ENCODE assay signal across 3 cellular contexts in genomic region chr18:26479686-26480079, GRCh38.
A peak's percentile ranks its signal among the peaks of the same experiment; 100 is the strongest.
TF ChIP-seq lines count a peak whose summit lies in the region.

No MANE protein-coding gene starts in this region.

TF ChIP-seq in A549, 52 proteins besides CTCF, POLR2A, EP300 and RAD21 (continued from another document):
- TF ChIP-seq ATOH8 (CRISPR knock-in tag; IDR thresholded peaks at IDR 0.05; ENCODE audit: low read depth) (0 out of 2 replicates have a peak, but pooled peaks have one; percentile 55), ZC3H11A (IDR thresholded peaks at IDR 0.05) (no peak), ZNF302 (CRISPR knock-in tag; IDR thresholded peaks at IDR 0.05) (peak; percentile 13; the same call in 1 of the 2 replicates), NPAS2 (CRISPR knock-in tag; IDR thresholded peaks at IDR 0.05; ENCODE audit: borderline replicate concordance) (no peak), HDAC2 (IDR thresholded peaks at IDR 0.05) (no peak)

TF ChIP-seq in Ishikawa, 13 proteins besides CTCF, POLR2A, EP300 and RAD21 (continued from another document):
- TF ChIP-seq NFIC (IDR thresholded peaks at IDR 0.05) (peak; percentile 52; the same call in 1 of the 2 replicates), ZBTB7A (IDR thresholded peaks at IDR 0.05; ENCODE audit: low read depth) (no peak), YY1 (IDR thresholded peaks at IDR 0.05; ENCODE audit: low read depth) (peak; percentile 71), TEAD4 (IDR thresholded peaks at IDR 0.05) (peak; percentile 74), FOXM1 (IDR thresholded peaks at IDR 0.05; ENCODE audit: borderline replicate concordance, low read depth) (no peak), TCF12 (IDR thresholded peaks at IDR 0.05; ENCODE audit: low read depth) (peak; percentile 65; the same call in 1 of the 2 replicates)
- TF ChIP-seq, protein P1, sequence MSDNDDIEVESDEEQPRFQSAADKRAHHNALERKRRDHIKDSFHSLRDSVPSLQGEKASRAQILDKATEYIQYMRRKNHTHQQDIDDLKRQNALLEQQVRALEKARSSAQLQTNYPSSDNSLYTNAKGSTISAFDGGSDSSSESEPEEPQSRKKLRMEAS (IDR thresholded peaks at IDR 0.05) = peak; percentile 42
TF ChIP-seq in Ishikawa: peak in this region for 6.

TF ChIP-seq in H1, 55 proteins besides CTCF, POLR2A, EP300 and RAD21 (continued from another document):
- TF ChIP-seq KDM5A (IDR thresholded peaks at IDR 0.05; ENCODE audit: low read length) = no peak
- TF ChIP-seq JUN (IDR thresholded peaks at IDR 0.05; ENCODE audit: low read depth, low read length) = no peak
- TF ChIP-seq JUND (IDR thresholded peaks at IDR 0.05; ENCODE audit: low read length) = no peak
- no peak for TF ChIP-seq POU5F1 (IDR thresholded peaks at IDR 0.05; ENCODE audit: low read depth, low read length)
- no peak for TF ChIP-seq FOSL1 (IDR thresholded peaks at IDR 0.05; ENCODE audit: insufficient read depth, low read depth, low read length)
- no peak for TF ChIP-seq CTBP2 (IDR thresholded peaks at IDR 0.05; ENCODE audit: borderline replicate concordance, insufficient read depth, insufficient read length, low read length)
